Comparison of ENCODE assay signal across 8 cellular contexts in genomic region chr12:53501615-53502181, GRCh38. TPM values are rescaled to one million over a fixed set of nuclear protein-coding genes. Genes with fewer than 3 reads are reported as not detected.
DNase-seq lines count a peak whose midpoint lies in the region; ATAC-seq and TF ChIP-seq lines count a peak whose summit lies in the region.

No MANE protein-coding gene starts in this region.

- H3K27me3 ChIP-seq in RWPE2 (ENCODE audit: insufficient read depth, poor library complexity, severe bottlenecking) (no peaks in the 10 kb centered on the region), esophagus (ENCODE audit: control insufficient read depth in 1 of 2, insufficient read depth in 2 of 2, low read length in 2 of 2) (no peaks in the 10 kb centered on the region), prostate gland (replicated peaks; ENCODE audit: insufficient read depth) (no peaks in the 10 kb centered on the region)

- H3K36me3 ChIP-seq in RWPE2 (ENCODE audit: low read depth) (0 out of 2 replicates have a peak, but pooled peaks cover 4% of the 10 kb centered on the region), esophagus (ENCODE audit: control insufficient read depth in 2 of 2, insufficient read depth in 2 of 2, low read length in 1 of 2) (peaks cover 5 to 22% of the 10 kb centered on the region in 2 donors), prostate gland (no peaks in the 10 kb centered on the region)

- H3K9me3 ChIP-seq in RWPE2 (ENCODE audit: severe bottlenecking): no peaks in the 10 kb centered on the region
- no peaks in the 10 kb centered on the region for H3K9me3 ChIP-seq in esophagus (ENCODE audit: control insufficient read depth in 2 of 2, insufficient read depth in 1 of 2, low read depth in 1 of 2, low read length in 1 of 2)
- no peaks in the 10 kb centered on the region for H3K9me3 ChIP-seq in prostate gland

- 64 to 71% methylated on average over 10 of the region's 10 CpGs for WGBS in esophagus, 2 donors
- 65% methylated on average over 10 of the region's 10 CpGs for whole genome bisulfite sequencing in prostate gland

- intact Hi-C loops in prostate gland (cut with DNase I): loop anchor here (5.0 to 10.0 kb wide), 3 partner anchors 49 to 447 kb away; partner anchors contain the start of genes AAAS, PCBP2 and TNS2

- peak overlapping the region; percentile 68 for H3K27ac ChIP-seq in RWPE2 (ENCODE audit: poor library complexity, severe bottlenecking)
- H3K27ac ChIP-seq in esophagus (ENCODE audit: low read depth in 2 of 2, low read length in 1 of 2): peak overlapping the region; percentile 97 to 100
- H3K27ac ChIP-seq in prostate gland: peak overlapping the region; percentile 95 to 97

- ATAC-seq in RWPE2 (ENCODE audit: low read depth): no peak
- ATAC-seq in HG02610 (IDR thresholded peaks at IDR 0.05; ENCODE audit: unreplicated experiment): no peak
- no peak for ATAC-seq in HG02938 (IDR thresholded peaks at IDR 0.05; ENCODE audit: unreplicated experiment)

- no peak for TF ChIP-seq POLR2A in prostate gland (IDR thresholded peaks at IDR 0.05)

- H3K4me3 ChIP-seq in GM08714 (ENCODE audit: low read length): peak overlapping the region; percentile 68
- peak overlapping the region; percentile 58 for H3K4me3 ChIP-seq in RWPE2 (ENCODE audit: severe bottlenecking)
- peak overlapping the region; percentile 70 to 81 for H3K4me3 ChIP-seq in esophagus (ENCODE audit: low read depth in 1 of 2, low read length in 2 of 2)
- H3K4me3 ChIP-seq in prostate gland: peak overlapping the region; percentile 50 to 65

- no peak for TF ChIP-seq CTCF in RWPE2 (IDR thresholded peaks at IDR 0.05; ENCODE audit: poor library complexity, severe bottlenecking)
- no peak for TF ChIP-seq CTCF in prostate gland (IDR thresholded peaks at IDR 0.05)

- DNase-seq in RWPE2 (ENCODE audit: low spot score) (no peak), prostate gland (ENCODE audit: low spot score) (no peak), SKM-1 treated with dmso at 0.1 percent for 144 hours (lab: John Stamatoyannopoulos, UW; ENCODE audit: unreplicated experiment) (no peak)
- no peak for DNase-seq in stimulated activated CD4-positive, alpha-beta T cell treated with anti-CD3 and anti-CD28 coated beads, Interleukin-2, amount 100 ng/mL, for 24 hours

- peaks cover 3% of the 10 kb centered on the region for H3K4me1 ChIP-seq in RWPE2 (ENCODE audit: insufficient read depth, poor library complexity, severe bottlenecking)
- peaks cover 0 to 17% of the 10 kb centered on the region in 2 donors for H3K4me1 ChIP-seq in esophagus (ENCODE audit: control insufficient read depth in 2 of 2, insufficient read depth in 2 of 2, low read length in 1 of 2)
- H3K4me1 ChIP-seq in prostate gland (replicated peaks): peaks cover 9% of the 10 kb centered on the region

RNA-seq across cellular contexts. Expression of gene TARBP2, which starts 0.6 kb away (rescaled TPM):
- polyA plus RNA-seq in esophagus: 10 to 100 TPM; 20.1 to 24.8 TPM
- total RNA-seq in prostate gland: 10 to 100 TPM; 23.4 to 45.7 TPM

RNA-seq across cellular contexts. Expression of gene MAP3K12, which starts 2.4 kb away (rescaled TPM):
- polyA plus RNA-seq in esophagus: 1 to 10 TPM; 6.2 to 8.5 TPM
- 10 to 100 TPM in 1 of 2 donors, 1 to 10 TPM in 1; 4.3 to 30.9 TPM for total RNA-seq in prostate gland

RNA-seq across cellular contexts. Expression of gene NPFF, which starts 5.6 kb away (rescaled TPM):
- under 1 TPM in 1 of 2 donors, not detected in 1; 0.12 TPM for polyA plus RNA-seq in esophagus
- total RNA-seq in prostate gland: not detected

RNA-seq across cellular contexts. Expression of gene PCBP2, which starts 49.8 kb away (rescaled TPM):
- 100 to 1,000 TPM; 330 to 344 TPM for polyA plus RNA-seq in esophagus
- total RNA-seq in prostate gland: 100 to 1,000 TPM; 322 to 534 TPM
